12 cellular contexts compared by ENCODE assay signal in the genomic region with DNA sequence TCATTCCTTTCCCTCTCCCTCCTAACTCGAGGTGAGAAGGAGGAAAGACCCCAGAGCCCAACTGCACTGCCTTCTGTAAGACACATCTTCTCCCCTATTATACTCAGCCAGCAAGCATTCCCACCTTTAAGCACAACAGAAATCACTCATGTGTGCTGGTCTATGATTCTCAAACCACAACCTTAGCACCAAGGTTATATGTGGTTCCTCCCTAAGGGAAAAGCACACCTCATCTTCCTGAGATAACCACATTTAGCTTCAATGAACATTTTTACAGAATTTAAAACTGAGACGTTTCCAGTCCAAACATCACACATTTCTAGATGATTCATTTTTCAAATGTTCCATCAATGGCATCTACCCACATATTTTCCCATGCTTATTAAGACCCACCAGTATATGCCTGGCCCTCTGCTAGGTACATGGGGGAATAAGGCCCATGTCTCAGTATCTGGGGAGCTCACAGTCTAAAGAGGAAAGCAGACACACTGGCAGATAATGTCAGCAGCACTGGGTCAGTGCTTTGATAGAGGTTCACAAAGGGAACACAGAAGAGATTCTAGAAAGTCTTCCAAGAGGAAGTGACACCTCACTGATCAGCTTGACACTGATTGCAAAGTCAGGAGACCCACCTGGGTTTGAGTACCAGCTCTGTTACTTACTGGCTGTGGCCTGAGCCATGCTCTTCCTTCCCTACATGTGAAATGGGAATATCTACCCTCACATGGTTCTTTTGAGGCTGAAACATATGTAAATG.
DNase-seq lines count a peak whose midpoint lies in the region; ATAC-seq and TF ChIP-seq lines count a peak whose summit lies in the region.
"Had no signal": no experiment of that assay in that cellular context is flagged by ENCODE, and none has a peak within 500 bp of the region (broad histone marks: within the 10 kb centered on the region; RNA-seq: fewer than 3 reads in every experiment).

No MANE protein-coding gene starts in this region.

- no peak overlapping the region for H3K4me2 ChIP-seq in GM23248 (ENCODE audit: unreplicated experiment)

- no peaks in the 10 kb centered on the region for H4K20me1 ChIP-seq in GM23248 (ENCODE audit: insufficient read depth)

- peak; percentile 19 for DNase-seq in EH (ENCODE audit: low read depth)
- peak; percentile 19 for DNase-seq in M059J (ENCODE audit: low read depth)
- DNase-seq in foreskin keratinocyte, result peak; percentile 3 to 25
- DNase-seq in GM23248, result no peak
- no peak for DNase-seq in SHP77 treated with DMSO at 0.1 percent for 48 hours (lab: John Stamatoyannopoulos, UW)
- DNase-seq: activated CD4-positive, alpha-beta memory T cell treated with anti-CD3 and anti-CD28 coated beads, Interleukin-2, amount 10 ng/mL, durations not matched to agents 7 days and 5 days; stimulated activated CD4-positive, alpha-beta T cell treated with anti-CD3 and anti-CD28 coated beads, Interleukin-4, amount 100 ng/mL, for 4 hours; T-helper 1 cell had no signal

- H3K27ac ChIP-seq in foreskin keratinocyte (no peak overlapping the region), GM23248 (no peak overlapping the region)

- H3F3A ChIP-seq in GM23248 (ENCODE audit: insufficient read depth), result no peaks in the 10 kb centered on the region

- no peaks in the 10 kb centered on the region for H3K36me3 ChIP-seq in GM23248 (ENCODE audit: low read depth)

- no peaks in the 10 kb centered on the region for H3K9me2 ChIP-seq in GM23248 (ENCODE audit: insufficient read depth)

- no peak overlapping the region for H2AFZ ChIP-seq in GM23248

- no peaks in the 10 kb centered on the region for H3K79me2 ChIP-seq in GM23248 (ENCODE audit: insufficient read depth)

- H3K9ac ChIP-seq in GM23248, result no peak overlapping the region

- TF ChIP-seq CTCF in foreskin keratinocyte (conservative IDR thresholded peaks at IDR 0.05), result no peak

- peak; percentile 64 for ATAC-seq in GM21390 (IDR thresholded peaks at IDR 0.05; ENCODE audit: unreplicated experiment)
- ATAC-seq in foreskin keratinocyte, result no peak
- ATAC-seq in GM21526 (IDR thresholded peaks at IDR 0.05; ENCODE audit: low FRiP score, unreplicated experiment), result no peak
- no peak for ATAC-seq in HG02759 (IDR thresholded peaks at IDR 0.05; ENCODE audit: unreplicated experiment)
- ATAC-seq: HepG2 had no signal

- in situ Hi-C loops in GM23248 (cut with MboI), result no loop called here

- WGBS in GM23248 (ENCODE audit: low coverage in 1 of 2, low lambda C conversion rate in 2 of 2, missing lambda C conversion rate in 2 of 2), 2 experiments, result 12 to 17% methylated on average over 2 of the region's 2 CpGs

- H3K27me3 ChIP-seq in foreskin keratinocyte (no peaks in the 10 kb centered on the region), GM23248 (replicated peaks; ENCODE audit: insufficient read depth) (no peaks in the 10 kb centered on the region)

- no peaks in the 10 kb centered on the region for H3K4me1 ChIP-seq in foreskin keratinocyte
- H3K4me1 ChIP-seq in GM23248 (ENCODE audit: insufficient read depth), result peaks cover 4% of the 10 kb centered on the region; the same call in 1 of the 2 replicates

- H3K4me3 ChIP-seq in GM23248, result no peak overlapping the region

- no peaks in the 10 kb centered on the region for H3K9me3 ChIP-seq in GM23248 (ENCODE audit: low read depth)

Comparison
In these comparisons a context has a peak if more than half of its experiments do, and no peak if none do; other contexts are left out.
1. DNase-seq: peak in EH (single experiment), M059J (single experiment) and foreskin keratinocyte (2 of 2); none in GM23248 (single experiment) and SHP77 treated with DMSO at 0.1 percent for 48 hours (single experiment).